Comparison of ENCODE assay signal across 10 cellular contexts in the genomic region with DNA sequence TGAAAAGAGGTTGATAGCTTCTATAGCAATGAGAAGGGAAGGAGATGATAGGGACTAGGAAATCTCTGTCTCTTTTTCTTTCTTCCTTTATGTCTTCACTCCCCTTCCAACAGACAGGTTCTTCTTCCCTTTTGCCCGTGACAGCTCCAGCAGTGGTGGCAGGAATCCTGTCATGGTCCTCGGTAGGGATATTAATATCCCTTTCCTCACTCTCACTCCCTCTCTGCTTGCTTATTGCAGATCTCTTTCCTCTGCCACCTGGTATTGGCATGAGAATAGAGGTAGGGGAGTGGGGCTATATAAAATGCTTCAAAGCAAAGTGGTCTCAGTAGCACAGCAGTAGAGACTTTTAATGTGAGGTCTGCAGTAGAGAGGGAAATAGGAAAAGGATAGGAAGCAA. TPM values are rescaled to one million over a fixed set of nuclear protein-coding genes. Genes with fewer than 3 reads are reported as not detected.
"Had no signal": no experiment of that assay in that cellular context is flagged by ENCODE, and none has a peak within 500 bp of the region (broad histone marks: within the 10 kb centered on the region; RNA-seq: fewer than 3 reads in every experiment).

No MANE protein-coding gene starts in this region.

- H3K27ac ChIP-seq: HL-60 had no signal

- H3K4me2 ChIP-seq: GM23338 had no signal

- H3K9me3 Mint-ChIP-seq: GM23338, HFFc6 had no signal

- H3K4me3 ChIP-seq: GM23338, HAP-1 had no signal

- H3K4me3 Mint-ChIP-seq: GM23338, HFFc6 had no signal

- H3K9me3 ChIP-seq: HAP-1 had no signal

- H3K4me1 ChIP-seq: HAP-1 had no signal

- H3K27ac Mint-ChIP-seq: GM23338, HFFc6 had no signal

- ATAC-seq: GM23338, HCT116, HepG2 had no signal

- FAIRE-seq: HepG2 had no signal

- H3K36me3 ChIP-seq: HAP-1 had no signal

- DNase-seq: H7, HFFc6, KBM-7 had no signal

- H2AFZ ChIP-seq: GM23338 had no signal

RNA-seq across cellular contexts. Expression of a gene that starts 19.7 kb away (rescaled TPM):
- total RNA-seq: H7, HepG2 had no signal
- polyA plus RNA-seq: HepG2 had no signal

RNA-seq across cellular contexts. Expression of a gene that starts 20.5 kb away (rescaled TPM):
- polyA plus RNA-seq: HepG2 had no signal

RNA-seq across cellular contexts. Expression of a gene that starts 42.3 kb away (rescaled TPM):
- total RNA-seq: GM23338, H4, H7, HFFc6, HT1080 had no signal
- polyA plus RNA-seq: GM23338 had no signal
